Comparison of ENCODE assay signal across 9 cellular contexts in the genomic region with DNA sequence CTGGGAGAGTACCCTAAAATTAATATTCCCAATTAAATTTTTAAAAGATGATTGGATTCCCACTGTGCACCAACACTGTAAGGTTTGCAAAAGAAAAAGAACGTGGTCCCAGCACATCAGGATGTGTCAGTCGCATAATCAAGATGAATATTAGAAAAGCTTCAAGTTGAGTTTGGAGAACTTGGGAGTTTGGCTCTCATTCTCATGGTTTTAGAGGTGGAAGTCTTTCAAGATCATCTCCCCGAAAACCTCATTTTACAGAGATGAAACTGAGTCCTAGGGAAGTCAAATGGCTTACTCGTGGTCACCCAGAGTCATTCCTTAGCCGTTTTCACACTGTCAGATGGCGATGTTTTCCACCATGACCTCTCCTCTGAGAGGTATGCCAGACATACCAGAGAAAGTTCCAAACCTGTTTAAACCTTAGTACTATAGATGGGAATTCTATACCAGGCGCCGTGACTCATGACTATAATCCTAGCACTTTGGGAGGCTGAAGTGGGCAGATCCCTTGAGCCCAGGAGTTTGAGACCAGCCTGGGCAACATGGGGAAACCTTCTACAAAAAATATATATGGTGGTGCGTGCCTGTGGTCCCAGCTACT. TPM values are rescaled to one million over a fixed set of nuclear protein-coding genes. Genes with fewer than 3 reads are reported as not detected.
DNase-seq lines count a peak whose midpoint lies in the region; ATAC-seq and TF ChIP-seq lines count a peak whose summit lies in the region.
"Had no signal": no experiment of that assay in that cellular context is flagged by ENCODE, and none has a peak within 500 bp of the region (broad histone marks: within the 10 kb centered on the region; RNA-seq: fewer than 3 reads in every experiment).

No MANE protein-coding gene starts in this region.

- ATAC-seq in naive thymus-derived CD8-positive, alpha-beta T cell, result no peak
- ATAC-seq in HG02870 (IDR thresholded peaks at IDR 0.05; ENCODE audit: unreplicated experiment), result no peak

- peak overlapping the region; percentile 79 to 97 (median 94) for H3K27ac Mint-ChIP-seq in naive thymus-derived CD8-positive, alpha-beta T cell

- peaks cover 21% of the 10 kb centered on the region for H3K9me3 ChIP-seq in MG63

- peak overlapping the region; percentile 86 for H3K4me3 ChIP-seq in BJ (ENCODE audit: low read depth, low read length)
- peak overlapping the region; percentile 95 for H3K4me3 ChIP-seq in MG63

- DNase-seq in BJ (ENCODE audit: low read depth) (no peak), MG63 (peak; percentile 31), NCI-H187 treated with DMSO at 0.1 percent for 48 hours (lab: John Stamatoyannopoulos, UW) (no peak), NCI-H2107 treated with DMSO at 0.1 percent for 48 hours (lab: John Stamatoyannopoulos, UW; ENCODE audit: unreplicated experiment) (no peak), NOMO-1 treated with dmso at 0.1 percent for 144 hours (lab: John Stamatoyannopoulos, UW; ENCODE audit: unreplicated experiment) (no peak)
- peak in 1 of 10 donors; percentile 15 for DNase-seq in naive thymus-derived CD8-positive, alpha-beta T cell
- DNase-seq: activated gamma-delta T cell had no signal

- H3K36me3 Mint-ChIP-seq in naive thymus-derived CD8-positive, alpha-beta T cell, result peaks cover 0 to 32% (median 8%) of the 10 kb centered on the region in 3 donors

- H3K4me1 Mint-ChIP-seq in naive thymus-derived CD8-positive, alpha-beta T cell, result peaks cover 24 to 79% (median 57%) of the 10 kb centered on the region in 4 donors

- peaks cover 2% of the 10 kb centered on the region for H3K36me3 ChIP-seq in BJ (ENCODE audit: control insufficient read depth, insufficient read depth, low read length)
- H3K36me3 ChIP-seq in MG63, result peaks cover 47% of the 10 kb centered on the region

- no peaks in the 10 kb centered on the region for H3K27me3 Mint-ChIP-seq in naive thymus-derived CD8-positive, alpha-beta T cell

- H3K9me3 Mint-ChIP-seq in naive thymus-derived CD8-positive, alpha-beta T cell, result peaks cover 0 to 6% (median 2%) of the 10 kb centered on the region in 9 donors

- peak overlapping the region; percentile 89 for H3K27ac ChIP-seq in cingulate gyrus (ENCODE audit: low read depth, low read length)

- POLR2A ChIA-PET in BJ (lab: Charles Lee), result no interaction called here
- POLR2A ChIA-PET in naive thymus-derived CD8-positive, alpha-beta T cell (lab: Charles Lee), result interaction anchor here (0.7 to 4.0 kb wide), 5 partner anchors 12 to 1198 kb away, joined by 3 to 48 read pairs (median 19); no protein-coding TSS in a partner anchor

- no peaks in the 10 kb centered on the region for H3K27me3 ChIP-seq in BJ (ENCODE audit: control insufficient read depth, insufficient read depth, low read length)
- no peaks in the 10 kb centered on the region for H3K27me3 ChIP-seq in MG63

- CTCF ChIA-PET in BJ (lab: Yijun Ruan, JAX), result interaction anchor here (0.7 to 1.0 kb wide), 3 partner anchors 9 to 106 kb away, joined by 3 to 4 read pairs (median 3); no protein-coding TSS in a partner anchor

- H3K4me3 Mint-ChIP-seq in naive thymus-derived CD8-positive, alpha-beta T cell, result peak overlapping the region; percentile 84 to 92 (median 90)

- no peak for TF ChIP-seq CTCF in BJ (IDR thresholded peaks at IDR 0.05; ENCODE audit: insufficient read depth, low read depth, low read length)

RNA-seq across cellular contexts. Expression of gene SEC14L1, which starts 1.2 kb away (rescaled TPM):
- polyA plus RNA-seq in BJ (2011; rRNA removed), result 22.2 and 25.2 TPM in 2 replicates
- polyA minus RNA-seq in BJ (2011; rRNA and poly(A)+ RNA removed), result 20.3 and 20.4 TPM in 2 replicates
- 16.2 and 41.7 TPM in 2 replicates for total RNA-seq in MG63 (2014; rRNA removed; shearing (Covaris generic); ENCODE audit: low replicate concordance)
- 10 to 100 TPM; 26.5 to 32.9 TPM for total RNA-seq in naive thymus-derived CD8-positive, alpha-beta T cell
- 1 to 10 TPM; 7.7 to 9.5 (median 8.9) TPM for polyA plus RNA-seq in naive thymus-derived CD8-positive, alpha-beta T cell
